Comparison of ENCODE assay signal across 8 cellular contexts in genomic region chr2:6780765-6781274, GRCh38.
DNase-seq lines count a peak whose midpoint lies in the region; ATAC-seq, FAIRE-seq and TF ChIP-seq lines count a peak whose summit lies in the region.

No MANE protein-coding gene starts in this region.

- H4K20me1 ChIP-seq in MM.1S (ENCODE audit: insufficient read depth, low read length) (no peaks in the 10 kb centered on the region), hepatocyte (ENCODE audit: insufficient read depth, poor library complexity, severe bottlenecking) (no peaks in the 10 kb centered on the region)

- FAIRE-seq in frontal cortex (lab: Jason Lieb, UNC), result no peak

- H3K4me3 Mint-ChIP-seq in T-helper 1 cell treated with Interleukin-12 subunit alpha and Interleukin-12 subunit beta and Interleukin-4 antibody, amounts not matched to agents 30 μg/mL and 1 μg/mL, for 36 hours, result peak overlapping the region; percentile 40

- WGBS in hepatocyte (ENCODE audit: low lambda C conversion rate, missing lambda C conversion rate), result 53% methylated on average over 8 of the region's 8 CpGs

- peak; percentile 13 for DNase-seq in Daoy (ENCODE audit: low read depth)
- DNase-seq in MM.1S, result peak; percentile 39
- DNase-seq in hepatocyte (ENCODE audit: low spot score), result peak; percentile 78
- DNase-seq in frontal cortex (ENCODE audit: low spot score in 2 of 2), result no peak
- DNase-seq in ecto neural progenitor cell (ENCODE audit: low spot score), result no peak
- no peak for DNase-seq in glomerular visceral epithelial cell (ENCODE audit: extremely low spot score)

- H3K4me1 ChIP-seq in MM.1S (ENCODE audit: low read length) (no peaks in the 10 kb centered on the region), hepatocyte (ENCODE audit: insufficient read depth) (no peaks in the 10 kb centered on the region)

- H3K4me2 ChIP-seq in MM.1S (ENCODE audit: low read depth, low read length) (no peak overlapping the region), hepatocyte (peak overlapping the region; percentile 39)

- H3K27ac ChIP-seq in MM.1S (ENCODE audit: low read length), result no peak overlapping the region
- no peak overlapping the region for H3K27ac ChIP-seq in hepatocyte

- no peak overlapping the region for H2AFZ ChIP-seq in MM.1S (ENCODE audit: low read length)
- H2AFZ ChIP-seq in hepatocyte, result no peak overlapping the region

- TF ChIP-seq CTCF in MM.1S (IDR thresholded peaks at IDR 0.05; ENCODE audit: low read length) (no peak), hepatocyte (IDR thresholded peaks at IDR 0.05; ENCODE audit: poor library complexity) (no peak)

- H3K4me3 ChIP-seq in MM.1S (ENCODE audit: low read length), result no peak overlapping the region
- no peak overlapping the region for H3K4me3 ChIP-seq in hepatocyte

- no peaks in the 10 kb centered on the region for H3K9me2 ChIP-seq in MM.1S (replicated peaks; ENCODE audit: insufficient read depth, low read length)
- H3K9me2 ChIP-seq in hepatocyte (replicated peaks; ENCODE audit: insufficient read depth), result no peaks in the 10 kb centered on the region

- H3K79me2 ChIP-seq in MM.1S (ENCODE audit: low read length) (no peaks in the 10 kb centered on the region), hepatocyte (no peaks in the 10 kb centered on the region)

- no peaks in the 10 kb centered on the region for H3K9me3 ChIP-seq in MM.1S (replicated peaks; ENCODE audit: insufficient read depth, low read length)
- no peaks in the 10 kb centered on the region for H3K9me3 ChIP-seq in hepatocyte (ENCODE audit: low read depth)

- H3K27ac Mint-ChIP-seq in T-helper 1 cell treated with Interleukin-12 subunit alpha and Interleukin-12 subunit beta and Interleukin-4 antibody, amounts not matched to agents 30 μg/mL and 1 μg/mL, for 36 hours, result peak overlapping the region; percentile 53

- no peak overlapping the region for H3K9ac ChIP-seq in MM.1S (ENCODE audit: low read length)

- H3F3A ChIP-seq in MM.1S (ENCODE audit: insufficient read depth, low read length), result no peaks in the 10 kb centered on the region

- H3K36me3 ChIP-seq in MM.1S (replicated peaks; ENCODE audit: insufficient read depth, low read length) (no peaks in the 10 kb centered on the region), hepatocyte (replicated peaks; ENCODE audit: insufficient read depth, low read depth) (no peaks in the 10 kb centered on the region)

- peaks cover 5% of the 10 kb centered on the region for H3K4me1 Mint-ChIP-seq in T-helper 1 cell treated with Interleukin-12 subunit alpha and Interleukin-12 subunit beta and Interleukin-4 antibody, amounts not matched to agents 30 μg/mL and 1 μg/mL, for 36 hours (ENCODE audit: low read depth)

- H3K9me3 Mint-ChIP-seq in T-helper 1 cell treated with Interleukin-12 subunit alpha and Interleukin-12 subunit beta and Interleukin-4 antibody, amounts not matched to agents 30 μg/mL and 1 μg/mL, for 36 hours, result no peaks in the 10 kb centered on the region

- peak; percentile 63 for ATAC-seq in GM21515 (IDR thresholded peaks at IDR 0.05; ENCODE audit: unreplicated experiment)

- no peaks in the 10 kb centered on the region for H3K36me3 Mint-ChIP-seq in T-helper 1 cell treated with Interleukin-12 subunit alpha and Interleukin-12 subunit beta and Interleukin-4 antibody, amounts not matched to agents 30 μg/mL and 1 μg/mL, for 36 hours (ENCODE audit: low read depth)

- H3K27me3 Mint-ChIP-seq in T-helper 1 cell treated with Interleukin-12 subunit alpha and Interleukin-12 subunit beta and Interleukin-4 antibody, amounts not matched to agents 30 μg/mL and 1 μg/mL, for 36 hours (ENCODE audit: low read depth), result no peaks in the 10 kb centered on the region

- H3K27me3 ChIP-seq in MM.1S (replicated peaks; ENCODE audit: insufficient read depth, low read length), result no peaks in the 10 kb centered on the region
- no peaks in the 10 kb centered on the region for H3K27me3 ChIP-seq in hepatocyte

Comparison
In these comparisons a context has a peak if more than half of its experiments do, and no peak if none do; other contexts are left out.
1. DNase-seq: peak in Daoy (single experiment), MM.1S (single experiment) and hepatocyte (single experiment); none in frontal cortex (0 of 2), ecto neural progenitor cell (single experiment) and glomerular visceral epithelial cell (single experiment).